In genomic region chr5:172223901-172224873, GRCh38 we compare ENCODE assay signal across 9 cellular contexts. TPM values are rescaled to one million over a fixed set of nuclear protein-coding genes. Genes with fewer than 3 reads are reported as not detected.
DNase-seq lines count a peak whose midpoint lies in the region; ATAC-seq and TF ChIP-seq lines count a peak whose summit lies in the region.
"Had no signal": no experiment of that assay in that cellular context is flagged by ENCODE, and none has a peak within 500 bp of the region (broad histone marks: within the 10 kb centered on the region; RNA-seq: fewer than 3 reads in every experiment).

No MANE protein-coding gene starts in this region.

- peak overlapping the region; percentile 7; the same call in 1 of the 2 replicates for H3K27ac Mint-ChIP-seq in HFFc6
- peak overlapping the region; percentile 58 for H3K27ac Mint-ChIP-seq in T-helper 2 cell treated with Interferon-gamma antibody and Interleukin-4, amounts not matched to agents 5 μg/mL and 100 μg/mL, for 36 hours

- TF ChIP-seq CTCF in HFFc6 (IDR thresholded peaks at IDR 0.05) = no peak
- no peak for TF ChIP-seq CTCF in brain microvascular endothelial cell (IDR thresholded peaks at IDR 0.05; ENCODE audit: low read depth, low read length, missing control alignments)

- no peaks in the 10 kb centered on the region for H3K27me3 ChIP-seq in brain microvascular endothelial cell (replicated peaks)

- H3K27ac ChIP-seq in brain microvascular endothelial cell (no peak overlapping the region), substantia nigra (ENCODE audit: low read depth, low read length, poor library complexity, severe bottlenecking) (no peak overlapping the region)
- H3K27ac ChIP-seq: parathyroid adenoma had no signal

- H3K27me3 Mint-ChIP-seq in HFFc6 (ENCODE audit: insufficient read depth) = no peaks in the 10 kb centered on the region
- H3K27me3 Mint-ChIP-seq in T-helper 2 cell treated with Interferon-gamma antibody and Interleukin-4, amounts not matched to agents 5 μg/mL and 100 μg/mL, for 36 hours (ENCODE audit: low read depth) = peaks cover 9% of the 10 kb centered on the region

- peaks cover 42% of the 10 kb centered on the region for H3K36me3 Mint-ChIP-seq in HFFc6 (ENCODE audit: low read depth)
- peaks cover 43% of the 10 kb centered on the region for H3K36me3 Mint-ChIP-seq in T-helper 2 cell treated with Interferon-gamma antibody and Interleukin-4, amounts not matched to agents 5 μg/mL and 100 μg/mL, for 36 hours (ENCODE audit: low read depth)

- peaks cover 3% of the 10 kb centered on the region for H3K36me3 ChIP-seq in brain microvascular endothelial cell (replicated peaks)

- ATAC-seq in GM18858 (IDR thresholded peaks at IDR 0.05; ENCODE audit: unreplicated experiment) = peak; percentile 72

- no peak overlapping the region for H3K4me3 ChIP-seq in brain microvascular endothelial cell (ENCODE audit: low read depth, low read length)

- in situ Hi-C loops in brain microvascular endothelial cell (cut with HindIII; ENCODE audit: low pct_ligation_motif_present, low sequenced_read_pairs) = no loop called here

- DNase-seq in HFFc6 (no peak), brain microvascular endothelial cell (no peak), substantia nigra (lab: John Stamatoyannopoulos, UW) (no peak), NCI-H2227 treated with DMSO at 0.1 percent for 48 hours (lab: John Stamatoyannopoulos, UW) (no peak), NCI-H510A (lab: John Stamatoyannopoulos, UW) (no peak)
- peak; percentile 65 for DNase-seq in T-helper 2 cell treated with Interferon-gamma antibody and Interleukin-4, amounts not matched to agents 5 μg/mL and 100 μg/mL, for 36 hours (ENCODE audit: low spot score)
- DNase-seq in stimulated activated CD4-positive, alpha-beta T cell treated with anti-CD3 and anti-CD28 coated beads, Interleukin-12 subunit alpha, Interleukin-12 subunit beta, amount 100 ng/mL, for 24 hours (ENCODE audit: low read depth in 2 of 2) = peak; percentile 19 to 61

- H3K9me3 Mint-ChIP-seq in HFFc6 = no peaks in the 10 kb centered on the region
- peaks cover 10% of the 10 kb centered on the region for H3K9me3 Mint-ChIP-seq in T-helper 2 cell treated with Interferon-gamma antibody and Interleukin-4, amounts not matched to agents 5 μg/mL and 100 μg/mL, for 36 hours

- H3K4me3 Mint-ChIP-seq in HFFc6 = no peak overlapping the region
- peak overlapping the region; percentile 52 for H3K4me3 Mint-ChIP-seq in T-helper 2 cell treated with Interferon-gamma antibody and Interleukin-4, amounts not matched to agents 5 μg/mL and 100 μg/mL, for 36 hours

- no peaks in the 10 kb centered on the region for H3K4me1 Mint-ChIP-seq in HFFc6 (ENCODE audit: low read depth)
- peaks cover 26% of the 10 kb centered on the region for H3K4me1 Mint-ChIP-seq in T-helper 2 cell treated with Interferon-gamma antibody and Interleukin-4, amounts not matched to agents 5 μg/mL and 100 μg/mL, for 36 hours (ENCODE audit: low read depth)

RNA-seq across cellular contexts. Expression of gene EFCAB9, which starts 30.2 kb away (rescaled TPM):
- not detected for total RNA-seq in HFFc6 (2021; fragmentation: NEBNext Ultra II Directional; extraction: Animal tissue kit (Norgen Biotek cat#: 25700))

RNA-seq across cellular contexts. Expression of gene STK10, which starts 36.2 kb away (rescaled TPM):
- 10 to 100 TPM; 39.8 to 51.6 (median 47.5) TPM for total RNA-seq in HFFc6 (2021; fragmentation: NEBNext Ultra II Directional; extraction: Animal tissue kit (Norgen Biotek cat#: 25700))

RNA-seq across cellular contexts. Expression of gene UBTD2, which starts 59.4 kb away (rescaled TPM):
- 10 to 100 TPM; 15.2 to 19.5 (median 17.7) TPM for total RNA-seq in HFFc6 (2021; fragmentation: NEBNext Ultra II Directional; extraction: Animal tissue kit (Norgen Biotek cat#: 25700))

Comparison
In these comparisons a context has a peak if more than half of its experiments do, and no peak if none do; other contexts are left out.
1. DNase-seq: peak in T-helper 2 cell treated with Interferon-gamma antibody and Interleukin-4, amounts not matched to agents 5 μg/mL and 100 μg/mL, for 36 hours (single experiment) and stimulated activated CD4-positive, alpha-beta T cell treated with anti-CD3 and anti-CD28 coated beads, Interleukin-12 subunit alpha, Interleukin-12 subunit beta, amount 100 ng/mL, for 24 hours (2 of 2); none in HFFc6 (single experiment), brain microvascular endothelial cell (single experiment), substantia nigra (0 of 49), NCI-H2227 treated with DMSO at 0.1 percent for 48 hours (single experiment) and NCI-H510A (single experiment).